1 cellular context compared by ENCODE assay signal in the genomic region with DNA sequence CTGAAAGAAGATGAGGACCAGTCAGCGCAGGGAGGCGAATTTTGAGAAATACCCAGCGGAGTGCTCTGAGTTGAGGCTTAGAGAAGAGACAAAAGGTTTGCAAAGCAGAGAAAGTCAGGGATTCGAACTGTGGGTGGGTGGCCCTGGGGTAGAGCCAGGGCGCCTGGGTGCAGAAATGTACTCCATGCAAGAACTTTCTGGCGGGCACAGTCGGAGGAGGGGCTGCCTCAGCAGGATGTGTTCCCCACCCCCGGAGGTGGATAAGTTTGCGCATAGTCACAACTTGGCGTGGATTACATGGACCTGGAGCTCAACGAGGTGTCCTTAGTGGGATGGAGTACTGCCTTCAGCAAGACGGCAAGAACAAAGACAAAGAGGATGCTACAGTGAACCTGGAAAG.
TF ChIP-seq lines count a peak whose summit lies in the region.

No MANE protein-coding gene starts in this region.

TF ChIP-seq in WTC11, 78 proteins besides CTCF, POLR2A, EP300 and RAD21 (continued from another document):
- TF ChIP-seq, protein P1, sequence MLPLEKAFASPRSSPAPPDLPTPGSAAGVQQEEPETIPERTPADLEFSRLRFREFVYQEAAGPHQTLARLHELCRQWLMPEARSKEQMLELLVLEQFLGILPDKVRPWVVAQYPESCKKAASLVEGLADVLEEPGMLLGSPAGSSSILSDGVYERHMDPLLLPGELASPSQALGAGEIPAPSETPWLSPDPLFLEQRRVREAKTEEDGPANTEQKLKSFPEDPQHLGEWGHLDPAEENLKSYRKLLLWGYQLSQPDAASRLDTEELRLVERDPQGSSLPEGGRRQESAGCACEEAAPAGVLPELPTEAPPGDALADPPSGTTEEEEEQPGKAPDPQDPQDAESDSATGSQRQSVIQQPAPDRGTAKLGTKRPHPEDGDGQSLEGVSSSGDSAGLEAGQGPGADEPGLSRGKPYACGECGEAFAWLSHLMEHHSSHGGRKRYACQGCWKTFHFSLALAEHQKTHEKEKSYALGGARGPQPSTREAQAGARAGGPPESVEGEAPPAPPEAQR (CRISPR knock-in tag; IDR thresholded peaks at IDR 0.05): no peak
- TF ChIP-seq OVOL2 (CRISPR knock-in tag; IDR thresholded peaks at IDR 0.05; ENCODE audit: borderline replicate concordance) (no peak), ZBTB21 (CRISPR knock-in tag; IDR thresholded peaks at IDR 0.05; ENCODE audit: borderline replicate concordance) (no peak)
- TF ChIP-seq, protein P2, sequence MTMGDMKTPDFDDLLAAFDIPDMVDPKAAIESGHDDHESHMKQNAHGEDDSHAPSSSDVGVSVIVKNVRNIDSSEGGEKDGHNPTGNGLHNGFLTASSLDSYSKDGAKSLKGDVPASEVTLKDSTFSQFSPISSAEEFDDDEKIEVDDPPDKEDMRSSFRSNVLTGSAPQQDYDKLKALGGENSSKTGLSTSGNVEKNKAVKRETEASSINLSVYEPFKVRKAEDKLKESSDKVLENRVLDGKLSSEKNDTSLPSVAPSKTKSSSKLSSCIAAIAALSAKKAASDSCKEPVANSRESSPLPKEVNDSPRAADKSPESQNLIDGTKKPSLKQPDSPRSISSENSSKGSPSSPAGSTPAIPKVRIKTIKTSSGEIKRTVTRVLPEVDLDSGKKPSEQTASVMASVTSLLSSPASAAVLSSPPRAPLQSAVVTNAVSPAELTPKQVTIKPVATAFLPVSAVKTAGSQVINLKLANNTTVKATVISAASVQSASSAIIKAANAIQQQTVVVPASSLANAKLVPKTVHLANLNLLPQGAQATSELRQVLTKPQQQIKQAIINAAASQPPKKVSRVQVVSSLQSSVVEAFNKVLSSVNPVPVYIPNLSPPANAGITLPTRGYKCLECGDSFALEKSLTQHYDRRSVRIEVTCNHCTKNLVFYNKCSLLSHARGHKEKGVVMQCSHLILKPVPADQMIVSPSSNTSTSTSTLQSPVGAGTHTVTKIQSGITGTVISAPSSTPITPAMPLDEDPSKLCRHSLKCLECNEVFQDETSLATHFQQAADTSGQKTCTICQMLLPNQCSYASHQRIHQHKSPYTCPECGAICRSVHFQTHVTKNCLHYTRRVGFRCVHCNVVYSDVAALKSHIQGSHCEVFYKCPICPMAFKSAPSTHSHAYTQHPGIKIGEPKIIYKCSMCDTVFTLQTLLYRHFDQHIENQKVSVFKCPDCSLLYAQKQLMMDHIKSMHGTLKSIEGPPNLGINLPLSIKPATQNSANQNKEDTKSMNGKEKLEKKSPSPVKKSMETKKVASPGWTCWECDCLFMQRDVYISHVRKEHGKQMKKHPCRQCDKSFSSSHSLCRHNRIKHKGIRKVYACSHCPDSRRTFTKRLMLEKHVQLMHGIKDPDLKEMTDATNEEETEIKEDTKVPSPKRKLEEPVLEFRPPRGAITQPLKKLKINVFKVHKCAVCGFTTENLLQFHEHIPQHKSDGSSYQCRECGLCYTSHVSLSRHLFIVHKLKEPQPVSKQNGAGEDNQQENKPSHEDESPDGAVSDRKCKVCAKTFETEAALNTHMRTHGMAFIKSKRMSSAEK (CRISPR knock-in tag; IDR thresholded peaks at IDR 0.05; ENCODE audit: borderline replicate concordance): no peak
- TF ChIP-seq, protein P3, sequence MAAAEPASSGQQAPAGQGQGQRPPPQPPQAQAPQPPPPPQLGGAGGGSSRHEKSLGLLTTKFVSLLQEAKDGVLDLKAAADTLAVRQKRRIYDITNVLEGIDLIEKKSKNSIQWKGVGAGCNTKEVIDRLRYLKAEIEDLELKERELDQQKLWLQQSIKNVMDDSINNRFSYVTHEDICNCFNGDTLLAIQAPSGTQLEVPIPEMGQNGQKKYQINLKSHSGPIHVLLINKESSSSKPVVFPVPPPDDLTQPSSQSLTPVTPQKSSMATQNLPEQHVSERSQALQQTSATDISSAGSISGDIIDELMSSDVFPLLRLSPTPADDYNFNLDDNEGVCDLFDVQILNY (CRISPR knock-in tag; IDR thresholded peaks at IDR 0.05): no peak
